8 cellular contexts compared by ENCODE assay signal in the genomic region with DNA sequence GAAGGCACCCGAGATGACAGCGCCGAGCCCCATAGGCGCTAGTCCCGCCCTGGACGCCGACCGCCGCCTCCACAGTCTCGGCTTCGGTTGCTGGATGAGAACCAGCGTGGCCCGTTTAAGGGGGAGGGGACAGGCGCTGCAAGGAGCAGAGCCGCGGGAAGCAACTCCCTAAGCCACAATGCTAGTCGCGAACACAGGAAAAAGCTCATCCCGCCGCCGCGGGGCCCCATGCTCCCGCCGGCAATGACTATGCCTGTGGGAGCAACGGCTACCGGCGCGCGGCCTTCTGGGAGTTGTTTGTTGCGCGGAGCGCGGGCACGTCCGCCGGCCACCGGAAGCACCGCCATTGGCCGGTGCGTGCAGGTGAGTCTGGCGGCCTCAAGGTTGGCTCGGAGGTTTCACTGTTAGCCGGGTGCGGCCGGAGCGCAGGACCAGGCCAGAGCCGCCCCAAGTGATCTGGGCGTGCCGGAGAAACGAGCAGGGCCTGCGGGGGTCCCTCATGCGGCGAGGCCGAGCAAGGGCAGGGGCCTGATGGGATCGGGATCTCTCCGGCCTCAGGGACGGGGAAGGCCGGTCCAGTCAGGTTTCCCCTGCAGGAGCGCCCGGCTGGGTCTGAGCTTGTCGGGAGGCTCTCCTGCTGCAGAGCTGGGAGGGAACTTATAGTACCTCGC. TPM values are rescaled to one million over a fixed set of nuclear protein-coding genes. Genes with fewer than 3 reads are reported as not detected.
DNase-seq lines count a peak whose midpoint lies in the region; ATAC-seq and TF ChIP-seq lines count a peak whose summit lies in the region.

A gene (plus strand): TSS at position 331 of the 671 bp plus-strand sequence. CDS start 15,110 bp downstream, outside the sequence.

- H3K9me3 Mint-ChIP-seq in activated CD8-positive, alpha-beta T cell treated with anti-CD3 and anti-CD28 coated beads for 36 hours, result peaks cover 42% of the 10 kb centered on the region

- CTCF ChIA-PET in AG04450 (lab: Charles Lee), result interaction anchor here (0.6 kb wide), 1 partner anchor 314 kb away, joined by 3 read pairs; no protein-coding TSS in a partner anchor
- CTCF ChIA-PET in activated CD8-positive, alpha-beta T cell treated with anti-CD3 and anti-CD28 coated beads for 36 hours (lab: Charles Lee), result interaction anchor here (1.0 to 1.7 kb wide), 5 partner anchors 9 to 80 kb away, joined by 3 to 7 read pairs (median 4); no protein-coding TSS in a partner anchor

- H3K36me3 Mint-ChIP-seq in activated CD8-positive, alpha-beta T cell treated with anti-CD3 and anti-CD28 coated beads for 36 hours (ENCODE audit: low read depth), result peaks cover 51% of the 10 kb centered on the region

- peak; percentile 40 for TF ChIP-seq CTCF in AG04450 (IDR thresholded peaks at IDR 0.05; ENCODE audit: low read depth, low read length)
- peak; percentile 64 for TF ChIP-seq CTCF in activated CD8-positive, alpha-beta T cell treated with anti-CD3 and anti-CD28 coated beads for 36 hours (IDR thresholded peaks at IDR 0.05)

- no peaks in the 10 kb centered on the region for H3K27me3 Mint-ChIP-seq in activated CD8-positive, alpha-beta T cell treated with anti-CD3 and anti-CD28 coated beads for 36 hours

- peaks cover 24% of the 10 kb centered on the region for H3K4me1 Mint-ChIP-seq in activated CD8-positive, alpha-beta T cell treated with anti-CD3 and anti-CD28 coated beads for 36 hours (ENCODE audit: low read depth)

- DNase-seq in AG04450 (ENCODE audit: low read depth, low spot score), result peak; percentile 15
- peak; percentile 10 for DNase-seq in NCI-H524 treated with DMSO at 0.1 percent for 48 hours (lab: John Stamatoyannopoulos, UW)
- peak; percentile 81 for DNase-seq in activated CD8-positive, alpha-beta T cell treated with anti-CD3 and anti-CD28 coated beads for 36 hours
- DNase-seq in effector CD8-positive, alpha-beta T cell (lab: John Stamatoyannopoulos, UW), result peak; percentile 8
- peak; percentile 55 for DNase-seq in medulla oblongata (ENCODE audit: extremely low spot score)
- DNase-seq in stimulated activated CD4-positive, alpha-beta T cell treated with anti-CD3 and anti-CD28 coated beads, TNF-alpha, amount 100 ng/mL, for 4 hours (ENCODE audit: low read depth in 3 of 3), result peak; percentile 14 to 48 (median 26)

- H3K27ac ChIP-seq in AG04450 (ENCODE audit: low read depth, low read length), result peak within 1 kb of the TSS; percentile 75

- peak within 1 kb of the TSS; percentile 82 for H3K4me3 ChIP-seq in AG04450 (ENCODE audit: low read depth, low read length)

- POLR2A ChIA-PET in AG04450 (lab: Yijun Ruan, JAX), result interaction anchor here (0.6 to 1.7 kb wide), 5 partner anchors 11 to 596 kb away, joined by 3 to 6 read pairs (median 5); a partner anchor contains a TSS
- POLR2A ChIA-PET in activated CD8-positive, alpha-beta T cell treated with anti-CD3 and anti-CD28 coated beads for 36 hours (lab: Charles Lee), result interaction anchor here (0.6 to 1.9 kb wide), 12 partner anchors 8 to 352 kb away, joined by 3 to 9 read pairs (median 3); a partner anchor contains a TSS

- ATAC-seq in GM18867 (IDR thresholded peaks at IDR 0.05; ENCODE audit: unreplicated experiment) (peak; percentile 85), HG03196 (IDR thresholded peaks at IDR 0.05; ENCODE audit: unreplicated experiment) (peak; percentile 85)
- peak; percentile 85 for ATAC-seq in activated CD8-positive, alpha-beta T cell treated with anti-CD3 and anti-CD28 coated beads for 36 hours

- intact Hi-C loops in activated CD8-positive, alpha-beta T cell treated with anti-CD3 and anti-CD28 coated beads for 36 hours (cut with micrococcal nuclease), result loop anchor here (5.0 kb wide), 1 partner anchor 84 kb away; no protein-coding TSS in a partner anchor

- no peaks in the 10 kb centered on the region for H3K27me3 ChIP-seq in AG04450 (ENCODE audit: control insufficient read depth, insufficient read depth, low read length)

- H3K9me3 ChIP-seq in AG04450 (ENCODE audit: control insufficient read depth, insufficient read depth, low read length), result peaks cover 69% of the 10 kb centered on the region

- peak within 1 kb of the TSS; percentile 94 for H3K27ac Mint-ChIP-seq in activated CD8-positive, alpha-beta T cell treated with anti-CD3 and anti-CD28 coated beads for 36 hours

- H3K4me3 Mint-ChIP-seq in activated CD8-positive, alpha-beta T cell treated with anti-CD3 and anti-CD28 coated beads for 36 hours, result peak within 1 kb of the TSS; percentile 80

RNA-seq across cellular contexts. Expression of the gene that starts here (rescaled TPM):
- 26.4 and 27.5 TPM in 2 replicates for polyA plus RNA-seq in AG04450 (2011; rRNA removed)
- 34.3 and 36.5 TPM in 2 replicates for polyA minus RNA-seq in AG04450 (2011; rRNA and poly(A)+ RNA removed)
- 10 to 100 TPM; 49.8 to 52.3 TPM for total RNA-seq in activated CD8-positive, alpha-beta T cell treated with anti-CD3 and anti-CD28 coated beads for 36 hours

Comparison
In these comparisons a context has a peak if more than half of its experiments do, and no peak if none do; other contexts are left out.
1. Peak in every context shown above with its lines: DNase-seq, ATAC-seq, H3K4me3 ChIP-seq and H3K27ac ChIP-seq.
2. DNase-seq: peak in every context shown above with its lines; median percentile 81 in activated CD8-positive, alpha-beta T cell treated with anti-CD3 and anti-CD28 coated beads for 36 hours; 55 in medulla oblongata; 26 in stimulated activated CD4-positive, alpha-beta T cell treated with anti-CD3 and anti-CD28 coated beads, TNF-alpha, amount 100 ng/mL, for 4 hours; 15 in AG04450; 10 in NCI-H524 treated with DMSO at 0.1 percent for 48 hours; 8 in effector CD8-positive, alpha-beta T cell.